34 cellular contexts compared by ENCODE assay signal in the genomic region with DNA sequence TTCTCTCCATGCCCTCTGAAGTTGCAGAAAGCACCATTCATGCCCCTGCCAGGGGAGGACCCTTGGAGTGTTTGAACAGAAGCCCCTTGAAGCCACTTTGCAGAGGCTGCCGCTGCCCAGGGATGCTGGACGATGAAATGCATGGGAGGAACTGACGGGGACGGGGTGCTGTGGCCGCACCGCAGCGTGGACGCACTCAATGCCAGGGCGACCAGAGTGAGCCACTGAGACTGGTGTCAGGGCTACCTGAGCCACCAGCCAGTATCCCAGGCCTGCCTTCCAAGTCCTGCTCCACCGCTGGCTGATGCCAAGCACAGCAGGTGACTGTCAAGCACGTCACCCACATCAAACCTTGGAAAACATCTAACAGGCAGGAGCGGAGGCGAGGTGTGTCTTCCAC. TPM values are rescaled to one million over a fixed set of nuclear protein-coding genes. Genes with fewer than 3 reads are reported as not detected.
"Had no signal": no experiment of that assay in that cellular context is flagged by ENCODE, and none has a peak within 500 bp of the region (broad histone marks: within the 10 kb centered on the region; RNA-seq: fewer than 3 reads in every experiment).

No MANE protein-coding gene starts in this region.

- H3K27ac ChIP-seq: ascending aorta, cardiac muscle cell, WERI-Rb-1 had no signal

- H3K4me3 Mint-ChIP-seq: activated B cell treated with CpG ODN at 0.5 μM for 24 hours; activated CD4-positive, alpha-beta memory T cell treated with anti-CD3 and anti-CD28 coated beads, Interleukin-2, amount 10 ng/mL, durations not matched to agents 7 days and 5 days; activated CD4-positive, alpha-beta T cell treated with anti-CD3 and anti-CD28 coated beads, Interleukin-2, amount 10 ng/mL, durations not matched to agents 7 days and 5 days; activated CD8-positive, alpha-beta memory T cell treated with anti-CD3 and anti-CD28 coated beads, Interleukin-2, amount 10 ng/mL, durations not matched to agents 7 days and 5 days; activated CD8-positive, alpha-beta T cell treated with anti-CD3 and anti-CD28 coated beads, Interleukin-2, amount 10 ng/mL, durations not matched to agents 7 days and 5 days; activated naive CD4-positive, alpha-beta T cell treated with anti-CD3 and anti-CD28 coated beads, Interleukin-2, amount 10 ng/mL, durations not matched to agents 7 days and 5 days; activated naive CD4-positive, alpha-beta T cell treated with anti-CD3 and anti-CD28 coated beads, Interleukin-2, amount 50 U/mL, for 24 hours; activated naive CD8-positive, alpha-beta T cell; activated naive CD8-positive, alpha-beta T cell treated with anti-CD3 and anti-CD28 coated beads, Interleukin-2, amount 10 ng/mL, durations not matched to agents 7 days and 5 days; activated naive CD8-positive, alpha-beta T cell treated with anti-CD3 and anti-CD28 coated beads, Interleukin-2, amount 50 U/mL, for 24 hours; activated T-cell treated with anti-CD3 and anti-CD28 coated beads, Interleukin-2, amount 50 U/mL, for 24 hours; brain; T-helper 1 cell treated with Interleukin-12 subunit alpha and Interleukin-12 subunit beta and Interleukin-4 antibody, amounts not matched to agents 30 μg/mL and 1 μg/mL, for 36 hours; T-helper 2 cell treated with Interferon-gamma antibody and Interleukin-4, amounts not matched to agents 5 μg/mL and 100 μg/mL, for 36 hours had no signal

- H3K27me3 ChIP-seq: ascending aorta, cardiac muscle cell had no signal

- H3K4me1 Mint-ChIP-seq: activated B cell treated with CpG ODN at 0.5 μM for 24 hours; activated CD4-positive, alpha-beta memory T cell treated with anti-CD3 and anti-CD28 coated beads, Interleukin-2, amount 10 ng/mL, durations not matched to agents 7 days and 5 days; activated CD4-positive, alpha-beta T cell treated with anti-CD3 and anti-CD28 coated beads, Interleukin-2, amount 10 ng/mL, durations not matched to agents 7 days and 5 days; activated CD8-positive, alpha-beta memory T cell treated with anti-CD3 and anti-CD28 coated beads, Interleukin-2, amount 10 ng/mL, durations not matched to agents 7 days and 5 days; activated naive CD4-positive, alpha-beta T cell treated with anti-CD3 and anti-CD28 coated beads, Interleukin-2, amount 10 ng/mL, durations not matched to agents 7 days and 5 days; activated naive CD4-positive, alpha-beta T cell treated with anti-CD3 and anti-CD28 coated beads, Interleukin-2, amount 50 U/mL, for 24 hours; activated naive CD8-positive, alpha-beta T cell treated with anti-CD3 and anti-CD28 coated beads, Interleukin-2, amount 10 ng/mL, durations not matched to agents 7 days and 5 days; activated naive CD8-positive, alpha-beta T cell treated with anti-CD3 and anti-CD28 coated beads, Interleukin-2, amount 50 U/mL, for 24 hours had no signal

- ATAC-seq: activated CD8-positive, alpha-beta memory T cell treated with anti-CD3 and anti-CD28 coated beads, Interleukin-2, amount 10 ng/mL, durations not matched to agents 7 days and 5 days; activated CD8-positive, alpha-beta T cell treated with anti-CD3 and anti-CD28 coated beads, Interleukin-2, amount 10 ng/mL, durations not matched to agents 7 days and 5 days; activated naive CD8-positive, alpha-beta T cell treated with anti-CD3 and anti-CD28 coated beads, Interleukin-2, amount 50 U/mL, for 24 hours had no signal

- H3K27ac Mint-ChIP-seq: activated B cell treated with CpG ODN at 0.5 μM for 24 hours; activated CD4-positive, alpha-beta memory T cell treated with anti-CD3 and anti-CD28 coated beads, Interleukin-2, amount 10 ng/mL, durations not matched to agents 7 days and 5 days; activated CD4-positive, alpha-beta T cell treated with anti-CD3 and anti-CD28 coated beads, Interleukin-2, amount 10 ng/mL, durations not matched to agents 7 days and 5 days; activated CD8-positive, alpha-beta memory T cell treated with anti-CD3 and anti-CD28 coated beads, Interleukin-2, amount 10 ng/mL, durations not matched to agents 7 days and 5 days; activated CD8-positive, alpha-beta T cell treated with anti-CD3 and anti-CD28 coated beads, Interleukin-2, amount 10 ng/mL, durations not matched to agents 7 days and 5 days; activated naive CD4-positive, alpha-beta T cell treated with anti-CD3 and anti-CD28 coated beads, Interleukin-2, amount 10 ng/mL, durations not matched to agents 7 days and 5 days; activated naive CD4-positive, alpha-beta T cell treated with anti-CD3 and anti-CD28 coated beads, Interleukin-2, amount 50 U/mL, for 24 hours; activated naive CD8-positive, alpha-beta T cell; activated naive CD8-positive, alpha-beta T cell treated with anti-CD3 and anti-CD28 coated beads, Interleukin-2, amount 10 ng/mL, durations not matched to agents 7 days and 5 days; activated naive CD8-positive, alpha-beta T cell treated with anti-CD3 and anti-CD28 coated beads, Interleukin-2, amount 50 U/mL, for 24 hours; activated T-cell treated with anti-CD3 and anti-CD28 coated beads, Interleukin-2, amount 50 U/mL, for 24 hours; activated T-helper 2 cell treated with anti-CD3 and anti-CD28 coated beads, Interferon-gamma antibody, Interleukin-2, Interleukin-4, amounts not matched to agents 10 μg/mL and 5 μg/mL and 100 μg/mL, durations not matched to agents 14 hours and 24 hours and 36 hours; T-helper 1 cell treated with Interleukin-12 subunit alpha and Interleukin-12 subunit beta and Interleukin-4 antibody, amounts not matched to agents 30 μg/mL and 1 μg/mL, for 36 hours; T-helper 2 cell treated with Interferon-gamma antibody and Interleukin-4, amounts not matched to agents 5 μg/mL and 100 μg/mL, for 36 hours had no signal

- H3K9me3 Mint-ChIP-seq: activated B cell treated with CpG ODN at 0.5 μM for 24 hours; activated CD4-positive, alpha-beta memory T cell treated with anti-CD3 and anti-CD28 coated beads, Interleukin-2, amount 10 ng/mL, durations not matched to agents 7 days and 5 days; activated CD4-positive, alpha-beta T cell treated with anti-CD3 and anti-CD28 coated beads, Interleukin-2, amount 10 ng/mL, durations not matched to agents 7 days and 5 days; activated naive CD4-positive, alpha-beta T cell treated with anti-CD3 and anti-CD28 coated beads, Interleukin-2, amount 10 ng/mL, durations not matched to agents 7 days and 5 days; activated naive CD4-positive, alpha-beta T cell treated with anti-CD3 and anti-CD28 coated beads, Interleukin-2, amount 50 U/mL, for 24 hours; activated naive CD8-positive, alpha-beta T cell treated with anti-CD3 and anti-CD28 coated beads, Interleukin-2, amount 10 ng/mL, durations not matched to agents 7 days and 5 days; activated naive CD8-positive, alpha-beta T cell treated with anti-CD3 and anti-CD28 coated beads, Interleukin-2, amount 50 U/mL, for 24 hours; activated T-cell treated with anti-CD3 and anti-CD28 coated beads, Interleukin-2, amount 50 U/mL, for 24 hours; activated T-helper 2 cell treated with anti-CD3 and anti-CD28 coated beads, Interferon-gamma antibody, Interleukin-2, Interleukin-4, amounts not matched to agents 10 μg/mL and 5 μg/mL and 100 μg/mL, durations not matched to agents 14 hours and 24 hours and 36 hours; T-helper 1 cell treated with Interleukin-12 subunit alpha and Interleukin-12 subunit beta and Interleukin-4 antibody, amounts not matched to agents 30 μg/mL and 1 μg/mL, for 36 hours; T-helper 2 cell treated with Interferon-gamma antibody and Interleukin-4, amounts not matched to agents 5 μg/mL and 100 μg/mL, for 36 hours had no signal

- H3K4me3 ChIP-seq: ascending aorta, cardiac muscle cell had no signal

- H3K27me3 Mint-ChIP-seq: activated CD4-positive, alpha-beta T cell treated with anti-CD3 and anti-CD28 coated beads, Interleukin-2, amount 10 ng/mL, durations not matched to agents 7 days and 5 days; activated CD8-positive, alpha-beta memory T cell treated with anti-CD3 and anti-CD28 coated beads, Interleukin-2, amount 10 ng/mL, durations not matched to agents 7 days and 5 days; activated naive CD4-positive, alpha-beta T cell treated with anti-CD3 and anti-CD28 coated beads, Interleukin-2, amount 10 ng/mL, durations not matched to agents 7 days and 5 days; activated naive CD8-positive, alpha-beta T cell treated with anti-CD3 and anti-CD28 coated beads, Interleukin-2, amount 10 ng/mL, durations not matched to agents 7 days and 5 days; brain had no signal

- DNase-seq: activated B cell treated with CpG ODN at 0.5 μM for 24 hours; activated CD4-positive, alpha-beta memory T cell treated with anti-CD3 and anti-CD28 coated beads, Interleukin-2, amount 10 ng/mL, durations not matched to agents 7 days and 5 days; activated CD4-positive, alpha-beta T cell treated with anti-CD3 and anti-CD28 coated beads for 48 hours; activated CD4-positive, alpha-beta T cell treated with anti-CD3 and anti-CD28 coated beads, Interleukin-2, amount 10 ng/mL, durations not matched to agents 7 days and 5 days; activated CD4-positive, alpha-beta T cell treated with anti-CD3 and anti-CD28 coated beads, Interleukin-2, amount 50 U/mL, for 48 hours; activated CD4-positive, CD25-positive, alpha-beta regulatory T cell treated with anti-CD3 and anti-CD28 coated beads, Interleukin-2, amount 50 U/mL, for 72 hours; activated CD8-positive, alpha-beta memory T cell treated with anti-CD3 and anti-CD28 coated beads for 24 hours; activated CD8-positive, alpha-beta memory T cell treated with anti-CD3 and anti-CD28 coated beads, Interleukin-2, amount 10 ng/mL, durations not matched to agents 7 days and 5 days; activated CD8-positive, alpha-beta memory T cell treated with anti-CD3 and anti-CD28 coated beads, Interleukin-2, amount 50 U/mL, for 48 hours; activated CD8-positive, alpha-beta T cell treated with anti-CD3 and anti-CD28 coated beads, Interleukin-2, amount 10 ng/mL, durations not matched to agents 7 days and 5 days; activated effector memory CD4-positive, alpha-beta T cell treated with Interleukin-2 at 50 U/mL for 16 hours; activated gamma-delta T cell; activated naive CD4-positive, alpha-beta T cell treated with anti-CD3 and anti-CD28 coated beads, Interleukin-2, amount 10 ng/mL, durations not matched to agents 7 days and 5 days; activated naive CD4-positive, alpha-beta T cell treated with Interleukin-2 at 50 U/mL for 16 hours; activated naive CD8-positive, alpha-beta T cell treated with anti-CD3 and anti-CD28 coated beads, Interleukin-2, amount 10 ng/mL, durations not matched to agents 7 days and 5 days; activated naive CD8-positive, alpha-beta T cell treated with anti-CD3 and anti-CD28 coated beads, Interleukin-2, amount 50 U/mL, for 24 hours; activated T-cell treated with anti-CD3 and anti-CD28 coated beads, Interleukin-2, amount 50 U/mL, for 24 hours; activated T-cell treated with anti-CD3 and anti-CD28 coated beads, Interleukin-2, amount 50 U/mL, for 48 hours; amygdala; anterior cingulate cortex; central memory CD4-positive, alpha-beta T cell; T-helper 1 cell; T-helper 2 cell; T-helper 9 cell; WERI-Rb-1 had no signal

- H3K4me1 ChIP-seq: ascending aorta had no signal

- H3K9me3 ChIP-seq: ascending aorta had no signal

- H3K36me3 Mint-ChIP-seq: activated CD8-positive, alpha-beta memory T cell treated with anti-CD3 and anti-CD28 coated beads, Interleukin-2, amount 10 ng/mL, durations not matched to agents 7 days and 5 days; activated naive CD4-positive, alpha-beta T cell treated with anti-CD3 and anti-CD28 coated beads, Interleukin-2, amount 10 ng/mL, durations not matched to agents 7 days and 5 days; activated naive CD4-positive, alpha-beta T cell treated with anti-CD3 and anti-CD28 coated beads, Interleukin-2, amount 50 U/mL, for 24 hours; activated naive CD8-positive, alpha-beta T cell; activated naive CD8-positive, alpha-beta T cell treated with anti-CD3 and anti-CD28 coated beads, Interleukin-2, amount 10 ng/mL, durations not matched to agents 7 days and 5 days had no signal

- H3K36me3 ChIP-seq: ascending aorta, cardiac muscle cell had no signal

RNA-seq across cellular contexts. Expression of a gene that starts 17.6 kb away (rescaled TPM):
- total RNA-seq: activated B cell treated with CpG ODN at 0.5 μM for 24 hours; activated CD4-positive, alpha-beta memory T cell treated with anti-CD3 and anti-CD28 coated beads, Interleukin-2, amount 10 ng/mL, durations not matched to agents 7 days and 5 days; activated CD4-positive, alpha-beta T cell treated with anti-CD3 and anti-CD28 coated beads, Interleukin-2, amount 10 ng/mL, durations not matched to agents 7 days and 5 days; activated naive CD8-positive, alpha-beta T cell treated with anti-CD3 and anti-CD28 coated beads, Interleukin-2, amount 10 ng/mL, durations not matched to agents 7 days and 5 days; ascending aorta; bronchial epithelial cell had no signal
